ENCODE assay signal across 1 cellular context in the genomic region with DNA sequence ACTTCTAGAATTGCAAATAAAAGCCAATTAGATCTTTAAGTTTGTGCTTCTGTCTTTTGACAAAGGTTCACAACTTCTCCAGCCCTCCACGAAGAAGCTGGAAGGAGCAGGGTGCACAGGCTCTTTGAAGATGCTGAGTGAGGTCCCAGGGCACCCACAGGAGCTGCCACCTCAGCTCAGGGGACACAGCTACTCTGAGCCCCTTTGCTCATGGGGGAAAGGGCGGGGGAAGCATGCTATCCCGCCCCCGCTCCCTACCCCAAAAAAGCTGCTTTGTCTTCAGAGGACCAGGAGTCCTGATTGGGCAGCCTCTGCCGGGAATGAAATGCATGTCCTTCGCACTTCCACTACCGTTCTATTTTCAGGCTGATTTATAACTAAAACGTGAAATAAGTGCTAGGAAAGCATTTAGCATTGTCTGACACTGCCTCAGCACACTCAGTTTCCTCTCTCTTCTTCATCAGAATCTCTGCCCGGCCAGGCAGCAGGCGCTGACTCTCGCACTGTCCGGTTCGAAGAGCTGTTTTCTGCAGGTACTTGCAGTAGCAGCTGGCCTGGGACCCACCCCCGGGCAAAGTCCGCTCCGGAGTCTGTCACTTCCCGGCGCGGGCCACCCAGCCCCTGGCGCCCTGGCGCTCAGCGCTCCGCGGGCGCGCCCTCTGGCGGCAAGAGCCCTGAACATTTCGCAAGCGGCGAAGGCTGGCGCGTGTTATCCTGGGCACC.
TF ChIP-seq lines count a peak whose summit lies in the region.

No MANE protein-coding gene starts in this region.

TF ChIP-seq in HEK293, 187 proteins besides CTCF, POLR2A, EP300 and RAD21 (continued from another document):
- TF ChIP-seq, protein P1, sequence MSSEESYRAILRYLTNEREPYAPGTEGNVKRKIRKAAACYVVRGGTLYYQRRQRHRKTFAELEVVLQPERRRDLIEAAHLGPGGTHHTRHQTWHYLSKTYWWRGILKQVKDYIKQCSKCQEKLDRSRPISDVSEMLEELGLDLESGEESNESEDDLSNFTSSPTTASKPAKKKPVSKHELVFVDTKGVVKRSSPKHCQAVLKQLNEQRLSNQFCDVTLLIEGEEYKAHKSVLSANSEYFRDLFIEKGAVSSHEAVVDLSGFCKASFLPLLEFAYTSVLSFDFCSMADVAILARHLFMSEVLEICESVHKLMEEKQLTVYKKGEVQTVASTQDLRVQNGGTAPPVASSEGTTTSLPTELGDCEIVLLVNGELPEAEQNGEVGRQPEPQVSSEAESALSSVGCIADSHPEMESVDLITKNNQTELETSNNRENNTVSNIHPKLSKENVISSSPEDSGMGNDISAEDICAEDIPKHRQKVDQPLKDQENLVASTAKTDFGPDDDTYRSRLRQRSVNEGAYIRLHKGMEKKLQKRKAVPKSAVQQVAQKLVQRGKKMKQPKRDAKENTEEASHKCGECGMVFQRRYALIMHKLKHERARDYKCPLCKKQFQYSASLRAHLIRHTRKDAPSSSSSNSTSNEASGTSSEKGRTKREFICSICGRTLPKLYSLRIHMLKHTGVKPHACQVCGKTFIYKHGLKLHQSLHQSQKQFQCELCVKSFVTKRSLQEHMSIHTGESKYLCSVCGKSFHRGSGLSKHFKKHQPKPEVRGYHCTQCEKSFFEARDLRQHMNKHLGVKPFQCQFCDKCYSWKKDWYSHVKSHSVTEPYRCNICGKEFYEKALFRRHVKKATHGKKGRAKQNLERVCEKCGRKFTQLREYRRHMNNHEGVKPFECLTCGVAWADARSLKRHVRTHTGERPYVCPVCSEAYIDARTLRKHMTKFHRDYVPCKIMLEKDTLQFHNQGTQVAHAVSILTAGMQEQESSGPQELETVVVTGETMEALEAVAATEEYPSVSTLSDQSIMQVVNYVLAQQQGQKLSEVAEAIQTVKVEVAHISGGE (tag by site-specific recombination; conservative IDR thresholded peaks at IDR 0.05; ENCODE audit: low read depth), result no peak
- TF ChIP-seq ZNF473 (tag by site-specific recombination; IDR thresholded peaks at IDR 0.05), result no peak
- TF ChIP-seq, protein P2, sequence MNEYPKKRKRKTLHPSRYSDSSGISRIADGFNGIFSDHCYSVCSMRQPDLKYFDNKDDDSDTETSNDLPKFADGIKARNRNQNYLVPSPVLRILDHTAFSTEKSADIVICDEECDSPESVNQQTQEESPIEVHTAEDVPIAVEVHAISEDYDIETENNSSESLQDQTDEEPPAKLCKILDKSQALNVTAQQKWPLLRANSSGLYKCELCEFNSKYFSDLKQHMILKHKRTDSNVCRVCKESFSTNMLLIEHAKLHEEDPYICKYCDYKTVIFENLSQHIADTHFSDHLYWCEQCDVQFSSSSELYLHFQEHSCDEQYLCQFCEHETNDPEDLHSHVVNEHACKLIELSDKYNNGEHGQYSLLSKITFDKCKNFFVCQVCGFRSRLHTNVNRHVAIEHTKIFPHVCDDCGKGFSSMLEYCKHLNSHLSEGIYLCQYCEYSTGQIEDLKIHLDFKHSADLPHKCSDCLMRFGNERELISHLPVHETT (tag by site-specific recombination; IDR thresholded peaks at IDR 0.05), result no peak
- TF ChIP-seq, protein P3, sequence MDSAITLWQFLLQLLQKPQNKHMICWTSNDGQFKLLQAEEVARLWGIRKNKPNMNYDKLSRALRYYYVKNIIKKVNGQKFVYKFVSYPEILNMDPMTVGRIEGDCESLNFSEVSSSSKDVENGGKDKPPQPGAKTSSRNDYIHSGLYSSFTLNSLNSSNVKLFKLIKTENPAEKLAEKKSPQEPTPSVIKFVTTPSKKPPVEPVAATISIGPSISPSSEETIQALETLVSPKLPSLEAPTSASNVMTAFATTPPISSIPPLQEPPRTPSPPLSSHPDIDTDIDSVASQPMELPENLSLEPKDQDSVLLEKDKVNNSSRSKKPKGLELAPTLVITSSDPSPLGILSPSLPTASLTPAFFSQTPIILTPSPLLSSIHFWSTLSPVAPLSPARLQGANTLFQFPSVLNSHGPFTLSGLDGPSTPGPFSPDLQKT (IDR thresholded peaks at IDR 0.05; ENCODE audit: borderline replicate concordance, low read depth, low read length), result no peak
- TF ChIP-seq, protein P4, sequence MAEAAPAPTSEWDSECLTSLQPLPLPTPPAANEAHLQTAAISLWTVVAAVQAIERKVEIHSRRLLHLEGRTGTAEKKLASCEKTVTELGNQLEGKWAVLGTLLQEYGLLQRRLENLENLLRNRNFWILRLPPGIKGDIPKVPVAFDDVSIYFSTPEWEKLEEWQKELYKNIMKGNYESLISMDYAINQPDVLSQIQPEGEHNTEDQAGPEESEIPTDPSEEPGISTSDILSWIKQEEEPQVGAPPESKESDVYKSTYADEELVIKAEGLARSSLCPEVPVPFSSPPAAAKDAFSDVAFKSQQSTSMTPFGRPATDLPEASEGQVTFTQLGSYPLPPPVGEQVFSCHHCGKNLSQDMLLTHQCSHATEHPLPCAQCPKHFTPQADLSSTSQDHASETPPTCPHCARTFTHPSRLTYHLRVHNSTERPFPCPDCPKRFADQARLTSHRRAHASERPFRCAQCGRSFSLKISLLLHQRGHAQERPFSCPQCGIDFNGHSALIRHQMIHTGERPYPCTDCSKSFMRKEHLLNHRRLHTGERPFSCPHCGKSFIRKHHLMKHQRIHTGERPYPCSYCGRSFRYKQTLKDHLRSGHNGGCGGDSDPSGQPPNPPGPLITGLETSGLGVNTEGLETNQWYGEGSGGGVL (tag by site-specific recombination; IDR thresholded peaks at IDR 0.05), result no peak
- peak; percentile 44; the same call in 1 of the 2 replicates for TF ChIP-seq ZNF394 (tag by site-specific recombination; IDR thresholded peaks at IDR 0.05; ENCODE audit: borderline replicate concordance)
- TF ChIP-seq ZNF132 (tag by site-specific recombination; IDR thresholded peaks at IDR 0.05; ENCODE audit: borderline replicate concordance), result no peak
- TF ChIP-seq ZFP69B (tag by site-specific recombination; IDR thresholded peaks at IDR 0.05), result peak; percentile 97
